Comparison of ENCODE assay signal across 8 cellular contexts in the genomic region with DNA sequence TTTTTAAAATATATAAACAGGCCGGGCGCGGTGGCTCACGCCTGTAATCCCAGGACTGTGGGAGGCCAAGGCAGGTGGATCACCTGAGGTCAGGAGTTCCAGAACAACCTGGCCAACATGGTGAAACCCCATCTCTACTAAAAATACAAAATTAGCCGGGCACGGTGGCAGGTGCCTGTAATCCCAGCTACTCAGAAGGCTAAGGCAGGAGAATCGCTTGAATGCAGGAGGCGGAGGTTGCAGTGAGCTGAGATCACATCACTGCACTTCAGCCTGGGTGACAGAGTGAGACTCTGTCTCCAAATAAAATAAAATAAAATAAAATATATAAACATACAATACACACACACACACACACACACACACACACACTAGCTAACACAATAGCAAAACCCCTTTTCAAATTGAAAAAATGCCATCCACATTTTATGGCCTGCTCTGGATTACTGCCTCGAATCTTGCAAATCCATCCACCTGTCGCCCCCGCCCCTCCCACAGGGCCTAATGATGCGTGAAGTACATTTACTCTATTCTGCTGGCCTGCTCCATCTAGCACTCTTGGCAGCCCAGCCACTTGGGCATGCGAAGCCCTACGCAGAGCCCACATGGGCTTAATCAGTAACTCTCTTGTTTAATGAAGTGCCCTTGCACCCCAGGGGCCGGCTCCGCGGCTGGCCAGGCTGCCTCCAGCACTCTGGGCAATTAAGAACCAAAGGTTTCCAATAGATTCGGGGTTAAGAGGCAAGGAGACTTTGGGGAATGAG. TPM values are rescaled to one million over a fixed set of nuclear protein-coding genes. Genes with fewer than 3 reads are reported as not detected.
A peak's percentile ranks its signal among the peaks of the same experiment; 100 is the strongest.
DNase-seq lines count a peak whose midpoint lies in the region; TF ChIP-seq lines count a peak whose summit lies in the region.
"Not testable (repeated sequence)": the region's sequence is repeated elsewhere in the genome, so short reads cannot be mapped to it uniquely, and the experiment has no call there.
"Had no signal": no experiment of that assay in that cellular context is flagged by ENCODE, and none has a peak within 500 bp of the region (broad histone marks: within the 10 kb centered on the region; RNA-seq: fewer than 3 reads in every experiment).

No MANE protein-coding gene starts in this region.

- not testable (repeated sequence) for H3K4me3 Mint-ChIP-seq in neural progenitor cell

- H3K9ac ChIP-seq in neural progenitor cell: not testable (repeated sequence)

- not testable (repeated sequence) for H3K4me1 ChIP-seq in neural progenitor cell

- DNase-seq in DMS79 (lab: John Stamatoyannopoulos, UW): peak; percentile 99
- DNase-seq in NCI-H146 (lab: John Stamatoyannopoulos, UW): peak; percentile 97
- DNase-seq in NCI-H2196 (lab: John Stamatoyannopoulos, UW; ENCODE audit: unreplicated experiment): peak; percentile 82
- peak; percentile 71 for DNase-seq in NCI-H774 (lab: John Stamatoyannopoulos, UW)
- peak; percentile 93 for DNase-seq in cerebellar cortex (ENCODE audit: low spot score)
- peak; percentile 88 for DNase-seq in kidney tubule cell (ENCODE audit: low spot score)
- DNase-seq in neural progenitor cell (ENCODE audit: low spot score): peak; percentile 41

- H3K4me1 Mint-ChIP-seq in neural progenitor cell: not testable (repeated sequence)

- not testable (repeated sequence) for H4K20me1 ChIP-seq in neural progenitor cell (ENCODE audit: low read depth)

- not testable (repeated sequence) for H3K27ac ChIP-seq in neural progenitor cell

- H3K79me2 ChIP-seq in neural progenitor cell (ENCODE audit: low read depth): not testable (repeated sequence)

- H3K27ac Mint-ChIP-seq in neural progenitor cell: not testable (repeated sequence)

- TF ChIP-seq CTCF in neural progenitor cell (IDR thresholded peaks at IDR 0.05): not testable (repeated sequence)

- not testable (repeated sequence) for H3K9me3 ChIP-seq in neural progenitor cell (ENCODE audit: low read depth)

- not testable (repeated sequence) for H3K27me3 ChIP-seq in neural progenitor cell

- not testable (repeated sequence) for H3K36me3 Mint-ChIP-seq in neural progenitor cell

- not testable (repeated sequence) for H3K4me2 ChIP-seq in neural progenitor cell

- not testable (repeated sequence) for H3F3A ChIP-seq in neural progenitor cell (ENCODE audit: low read depth)

- H2AFZ ChIP-seq in neural progenitor cell (replicated peaks): not testable (repeated sequence)

- not testable (repeated sequence) for H3K9me3 Mint-ChIP-seq in neural progenitor cell

- H3K27me3 Mint-ChIP-seq in neural progenitor cell (ENCODE audit: insufficient read depth, low read depth): peaks cover 17% of the 10 kb centered on the region

- not testable (repeated sequence) for H3K36me3 ChIP-seq in neural progenitor cell

- H3K4me3 ChIP-seq in neural progenitor cell: not testable (repeated sequence)

RNA-seq across cellular contexts. Expression of a gene that starts 57.4 kb away (rescaled TPM):
- total RNA-seq in neural progenitor cell (ENCODE audit: low replicate concordance): 0.04 and 0.06 TPM in 2 replicates
- total RNA-seq: SJSA1 had no signal

Comparison
In these comparisons a context has a peak if more than half of its experiments do, and no peak if none do; other contexts are left out.
1. DNase-seq: peak in every context shown above with its lines; median percentile 99 in DMS79; 97 in NCI-H146; 93 in cerebellar cortex; 88 in kidney tubule cell; 82 in NCI-H2196; 71 in NCI-H774; 41 in neural progenitor cell.